ENCODE assay signal across 20 cellular contexts in genomic region chr19:45489216-45489855, GRCh38. TPM values are rescaled to one million over a fixed set of nuclear protein-coding genes. Genes with fewer than 3 reads are reported as not detected.
A peak's percentile ranks its signal among the peaks of the same experiment; 100 is the strongest.
DNase-seq lines count a peak whose midpoint lies in the region; ATAC-seq and TF ChIP-seq lines count a peak whose summit lies in the region.
"Had no signal": no experiment of that assay in that cellular context is flagged by ENCODE, and none has a peak within 500 bp of the region (broad histone marks: within the 10 kb centered on the region; RNA-seq: fewer than 3 reads in every experiment).

No MANE protein-coding gene starts in this region.

- DNase-seq in endothelial cell (ENCODE audit: low spot score) (no peak), upper lobe of right lung (peak; percentile 66), Caco-2 (no peak)
- no peak for DNase-seq in activated CD4-positive, alpha-beta T cell treated with anti-CD3 and anti-CD28 coated beads, Interleukin-2, amount 50 U/mL, for 4 hours
- no peak for DNase-seq in effector memory CD8-positive, alpha-beta T cell
- DNase-seq: BE2C; Calu3; CD4-positive, alpha-beta T cell; CD8-positive, alpha-beta memory T cell; DMS53; DMS79 treated with DMSO at 0.1 percent for 48 hours; GF-D8; GM23248; H7; HFFc6 had no signal

- POLR2A ChIA-PET in HEK293 (lab: Yijun Ruan, JAX) (no interaction called here), Caco-2 (lab: Charles Lee) (no interaction called here)

- ATAC-seq in upper lobe of right lung: no peak
- no peak for ATAC-seq in effector memory CD8-positive, alpha-beta T cell (replicated peaks)
- ATAC-seq: HCT116 had no signal

- peaks cover 2% of the 10 kb centered on the region; the same call in 1 of the 2 replicates for H3K4me1 ChIP-seq in HEK293 (ENCODE audit: control insufficient read depth, insufficient read depth, low read length)
- peaks cover 10% of the 10 kb centered on the region for H3K4me1 ChIP-seq in upper lobe of right lung
- 0 out of 2 replicates have a peak, but pooled peaks cover 3% of the 10 kb centered on the region for H3K4me1 ChIP-seq in Caco-2

- CTCF ChIA-PET in HEK293 (lab: Yijun Ruan, JAX): interaction anchor here (0.7 to 6.1 kb wide), 5 partner anchors 9 to 49 kb away, joined by 3 to 87 read pairs (median 5); no protein-coding TSS in a partner anchor
- CTCF ChIA-PET in Caco-2 (lab: Charles Lee): no interaction called here

- H3K9me3 ChIP-seq in HEK293 (ENCODE audit: control insufficient read depth, insufficient read depth, low read depth, low read length) (no peaks in the 10 kb centered on the region), upper lobe of right lung (no peaks in the 10 kb centered on the region), Caco-2 (no peaks in the 10 kb centered on the region)
- H3K9me3 ChIP-seq: BE2C; BLaER1 treated with 17β-estradiol and CSF1 and Interleukin-3, amounts not matched to agents 10 nM and 100 nM had no signal

- H3K36me3 ChIP-seq in HEK293 (ENCODE audit: control insufficient read depth in 2 of 2, insufficient read depth in 1 of 2, low read length in 2 of 2) (no peaks in the 10 kb centered on the region; a peak in 1 of 3 replicates), upper lobe of right lung (no peaks in the 10 kb centered on the region), Caco-2 (ENCODE audit: control insufficient read depth, insufficient read depth, low read length) (no peaks in the 10 kb centered on the region)

- H3K4me1 Mint-ChIP-seq in endothelial cell (ENCODE audit: unreplicated experiment): peaks cover 1% of the 10 kb centered on the region
- peaks cover 5 to 11% of the 10 kb centered on the region in 2 donors for H3K4me1 Mint-ChIP-seq in effector memory CD8-positive, alpha-beta T cell (ENCODE audit: low read depth in 2 of 2)
- H3K4me1 Mint-ChIP-seq in Caco-2 (ENCODE audit: low read depth, unreplicated experiment): peaks cover 10% of the 10 kb centered on the region

- H3K9me3 Mint-ChIP-seq in endothelial cell (ENCODE audit: unreplicated experiment) (no peaks in the 10 kb centered on the region), Caco-2 (ENCODE audit: unreplicated experiment) (no peaks in the 10 kb centered on the region)
- no peaks in the 10 kb centered on the region for H3K9me3 Mint-ChIP-seq in effector memory CD8-positive, alpha-beta T cell
- H3K9me3 Mint-ChIP-seq: CD4-positive, alpha-beta T cell; CD8-positive, alpha-beta memory T cell; HFFc6 had no signal

- H3K27me3 Mint-ChIP-seq in endothelial cell (ENCODE audit: unreplicated experiment) (peaks cover 7% of the 10 kb centered on the region), Caco-2 (ENCODE audit: insufficient read depth, unreplicated experiment) (no peaks in the 10 kb centered on the region)
- H3K27me3 Mint-ChIP-seq in effector memory CD8-positive, alpha-beta T cell: peaks cover 5 to 27% of the 10 kb centered on the region in 2 donors

- no TSS peak for BruUV-seq in Caco-2 (replicated peaks; lab: Mats Ljungman, UMichigan)

- H3K4me3 ChIP-seq in HEK293 (ENCODE audit: low read depth, low read length): no peak overlapping the region
- no peak overlapping the region for H3K4me3 ChIP-seq in upper lobe of right lung
- H3K4me3 ChIP-seq in Caco-2 (ENCODE audit: low read depth, low read length): no peak overlapping the region
- H3K4me3 ChIP-seq: BLaER1 treated with 17β-estradiol and CSF1 and Interleukin-3, amounts not matched to agents 10 nM and 100 nM; GM23248 had no signal

- H3K36me3 Mint-ChIP-seq in endothelial cell (ENCODE audit: low read depth, unreplicated experiment) (no peaks in the 10 kb centered on the region), Caco-2 (ENCODE audit: insufficient read depth, unreplicated experiment) (peaks cover 4% of the 10 kb centered on the region)
- peaks cover 35% of the 10 kb centered on the region for H3K36me3 Mint-ChIP-seq in effector memory CD8-positive, alpha-beta T cell (ENCODE audit: insufficient read depth)
- H3K36me3 Mint-ChIP-seq: CD8-positive, alpha-beta memory T cell had no signal

- intact Hi-C loops in upper lobe of right lung (cut with DNase I) (no loop called here), Caco-2 (cut with micrococcal nuclease; ENCODE audit: unreplicated experiment) (no loop called here)

- H3K27ac Mint-ChIP-seq in endothelial cell (ENCODE audit: unreplicated experiment): peak overlapping the region; percentile 61
- H3K27ac Mint-ChIP-seq in effector memory CD8-positive, alpha-beta T cell: no peak overlapping the region
- H3K27ac Mint-ChIP-seq in Caco-2 (ENCODE audit: unreplicated experiment): no peak overlapping the region
- H3K27ac Mint-ChIP-seq: CD4-positive, alpha-beta T cell; HFFc6 had no signal

- H3K4me3 Mint-ChIP-seq in endothelial cell (ENCODE audit: unreplicated experiment) (no peak overlapping the region), Caco-2 (ENCODE audit: unreplicated experiment) (no peak overlapping the region)
- no peak overlapping the region for H3K4me3 Mint-ChIP-seq in effector memory CD8-positive, alpha-beta T cell
- H3K4me3 Mint-ChIP-seq: CD14-positive monocyte; CD4-positive, alpha-beta T cell; CD8-positive, alpha-beta memory T cell; HFFc6 had no signal

- H3K27me3 ChIP-seq in upper lobe of right lung (no peaks in the 10 kb centered on the region), Caco-2 (replicated peaks; ENCODE audit: control insufficient read depth, insufficient read depth, low read length) (no peaks in the 10 kb centered on the region)
- H3K27me3 ChIP-seq: BE2C had no signal

- TF ChIP-seq CTCF in HEK293 (tag by site-specific recombination; IDR thresholded peaks at IDR 0.05) (no peak), endothelial cell (IDR thresholded peaks at IDR 0.05; ENCODE audit: unreplicated experiment) (no peak), upper lobe of right lung (IDR thresholded peaks at IDR 0.05) (no peak), Caco-2 (IDR thresholded peaks at IDR 0.05; ENCODE audit: insufficient read depth in 1 of 2, low read depth in 1 of 2, low read length in 1 of 2, severe bottlenecking in 1 of 2, unreplicated experiment in 1 of 2) (no peak)

- H3K27ac ChIP-seq in HEK293 (ENCODE audit: extremely low read depth, low read depth, low read length) (peak overlapping the region; percentile 16; the same call in 1 of the 2 replicates), upper lobe of right lung (no peak overlapping the region)
- H3K27ac ChIP-seq: BLaER1 treated with 17β-estradiol and CSF1 and Interleukin-3, amounts not matched to agents 10 nM and 100 nM; GM23248 had no signal

TF ChIP-seq in HEK293, 187 proteins besides CTCF, POLR2A, EP300 and RAD21:
- TF ChIP-seq SCRT2 (tag by site-specific recombination; IDR thresholded peaks at IDR 0.05): peak; percentile 52; the same call in 1 of the 2 replicates
- TF ChIP-seq PBX3 (CRISPR knock-in tag; IDR thresholded peaks at IDR 0.05): no peak
- no peak for TF ChIP-seq HIC1 (tag by site-specific recombination; IDR thresholded peaks at IDR 0.05)
- TF ChIP-seq SCRT1 (tag by site-specific recombination; IDR thresholded peaks at IDR 0.05; ENCODE audit: borderline replicate concordance): peak; percentile 60

RNA-seq across cellular contexts. Expression of gene RTN2, which starts 7.5 kb away (rescaled TPM):
- total RNA-seq in endothelial cell (ENCODE audit: unreplicated experiment): 25.3 TPM
- 13.3 TPM for total RNA-seq in upper lobe of right lung
- total RNA-seq in Caco-2 (2022): 13.8 and 18.1 TPM in 2 replicates

RNA-seq across cellular contexts. Expression of gene PPM1N, which starts 8.9 kb away (rescaled TPM):
- total RNA-seq in endothelial cell (ENCODE audit: unreplicated experiment) (0.33 TPM), upper lobe of right lung (0.67 TPM), Caco-2 (2022) (1.2 and 2.8 TPM in 2 replicates)

RNA-seq across cellular contexts. Expression of gene VASP, which starts 17.9 kb away (rescaled TPM):
- total RNA-seq in endothelial cell (ENCODE audit: unreplicated experiment) (246 TPM), upper lobe of right lung (155 TPM), Caco-2 (2022) (72.4 and 83.1 TPM in 2 replicates)

RNA-seq across cellular contexts. Expression of gene FOSB, which starts 21.5 kb away (rescaled TPM):
- total RNA-seq in endothelial cell (ENCODE audit: unreplicated experiment) (64.2 TPM), upper lobe of right lung (3.6 TPM), Caco-2 (2022) (6.4 TPM in 2 replicates)
- total RNA-seq: A172 had no signal
